Comparison of ENCODE assay signal across 18 cellular contexts in the genomic region with DNA sequence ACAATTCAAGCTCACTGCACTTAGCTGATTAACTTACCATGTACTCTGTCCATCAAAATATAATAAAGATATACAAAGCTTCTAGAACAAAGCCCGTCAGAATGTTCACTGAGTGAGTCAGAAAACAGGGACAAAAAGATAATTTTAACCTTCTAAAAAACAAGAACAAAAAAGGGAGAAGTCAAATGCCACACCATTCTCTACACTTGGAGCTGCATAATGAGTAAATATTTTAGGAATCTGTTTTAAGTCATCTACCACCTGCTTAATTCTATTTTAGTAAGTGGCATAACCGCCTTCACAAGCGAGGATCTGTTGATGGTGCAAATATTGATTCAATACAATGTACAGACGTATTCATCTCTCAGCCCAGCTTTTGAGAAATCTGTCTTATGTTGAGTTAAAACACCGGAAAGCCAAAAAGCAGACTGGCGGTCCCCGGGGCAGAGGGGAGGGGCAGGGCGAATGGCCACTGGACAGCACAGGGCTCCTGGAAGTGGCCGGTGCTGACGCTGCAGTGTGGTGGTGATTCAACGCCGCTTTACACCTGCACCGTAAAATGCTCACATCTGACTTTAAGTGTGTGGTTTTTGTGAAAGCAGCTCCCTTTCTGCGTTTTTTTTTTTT. TPM values are rescaled to one million over a fixed set of nuclear protein-coding genes. Genes with fewer than 3 reads are reported as not detected.
DNase-seq lines count a peak whose midpoint lies in the region; ATAC-seq and TF ChIP-seq lines count a peak whose summit lies in the region.
"Had no signal": no experiment of that assay in that cellular context is flagged by ENCODE, and none has a peak within 500 bp of the region (broad histone marks: within the 10 kb centered on the region; RNA-seq: fewer than 3 reads in every experiment).

No MANE protein-coding gene starts in this region.

- H3K4me3 ChIP-seq in dorsolateral prefrontal cortex (peak overlapping the region in 27 of 59 donors; percentile 0 to 46 (median 30)), stomach (no peak overlapping the region)
- H3K4me3 ChIP-seq: esophagus squamous epithelium, ovary had no signal

- peaks cover 0 to 8% (median 6%) of the 10 kb centered on the region in 4 donors for H3K9me3 ChIP-seq in stomach
- H3K9me3 ChIP-seq: ovary had no signal

- H3K27ac ChIP-seq in dorsolateral prefrontal cortex: peak overlapping the region in 58 of 59 donors; percentile 65 to 99 (median 95)
- peak overlapping the region in 4 of 5 donors; percentile 1 to 64 (median 23) for H3K27ac ChIP-seq in stomach
- H3K27ac ChIP-seq: 22Rv1, esophagus squamous epithelium, HL-60, ovary, WERI-Rb-1 had no signal

- peaks cover 6 to 17% (median 14%) of the 10 kb centered on the region in 4 donors for H3K4me1 ChIP-seq in stomach

- peaks cover 0 to 3% (median 0%) of the 10 kb centered on the region in 4 donors for H3K36me3 ChIP-seq in stomach
- H3K36me3 ChIP-seq: esophagus squamous epithelium, ovary, WERI-Rb-1 had no signal

- no peaks in the 10 kb centered on the region for H3K27me3 ChIP-seq in dorsolateral prefrontal cortex
- H3K27me3 ChIP-seq in stomach: no peaks in the 10 kb centered on the region
- H3K27me3 ChIP-seq: esophagus squamous epithelium, ovary had no signal

- ATAC-seq in GM21717 (IDR thresholded peaks at IDR 0.05; ENCODE audit: unreplicated experiment): no peak
- ATAC-seq: activated CD8-positive, alpha-beta memory T cell treated with anti-CD3 and anti-CD28 coated beads, Interleukin-2, amount 10 ng/mL, durations not matched to agents 7 days and 5 days had no signal

- TF ChIP-seq CTCF in dorsolateral prefrontal cortex (IDR thresholded peaks at IDR 0.05 in 54 of 56, conservative IDR thresholded peaks at IDR 0.05 in 2 of 56; ENCODE audit: low read depth in 1 of 56, partially characterized antibody in 56 of 56) (no peak), stomach (IDR thresholded peaks at IDR 0.05) (no peak)

- TF ChIP-seq EP300 in stomach (IDR thresholded peaks at IDR 0.05): no peak

- no peak for TF ChIP-seq POLR2A in stomach (IDR thresholded peaks at IDR 0.05)

- DNase-seq in DMS153 (lab: John Stamatoyannopoulos, UW) (peak; percentile 43), DMS153 treated with DMSO at 0.1 percent for 48 hours (lab: John Stamatoyannopoulos, UW; ENCODE audit: unreplicated experiment) (no peak), NCI-H748 treated with DMSO at 0.1 percent for 48 hours (lab: John Stamatoyannopoulos, UW) (peak; percentile 55), dorsolateral prefrontal cortex (peak in 1 of 10 donors; percentile 59), stomach (no peak)
- DNase-seq in activated naive CD4-positive, alpha-beta T cell (lab: John Stamatoyannopoulos, UW): no peak
- DNase-seq in activated CD4-positive, CD25-positive, alpha-beta regulatory T cell treated with anti-CD3 and anti-CD28 coated beads, Interleukin-2, amount 50 U/mL, for 72 hours: no peak
- DNase-seq: activated CD8-positive, alpha-beta memory T cell treated with anti-CD3 and anti-CD28 coated beads, Interleukin-2, amount 10 ng/mL, durations not matched to agents 7 days and 5 days; activated naive CD4-positive, alpha-beta T cell treated with Interleukin-2 at 50 U/mL for 16 hours; esophagus squamous epithelium; kidney glomerular epithelial cell; NCI-H187; ovary; WERI-Rb-1 had no signal

- intact Hi-C loops in dorsolateral prefrontal cortex (cut with DNase I) (loop anchor here in 1 of 2 donors (5.0 kb wide), 1 partner anchor 59 kb away; a partner anchor contains a TSS), stomach (cut with DNase I; ENCODE audit: low total_unique reads) (no loop called here)

- 40 to 71% (median 58%) methylated on average over 14 of the region's 14 CpGs for WGBS in stomach, 5 donors

RNA-seq across cellular contexts. Expression of a gene that starts 20.1 kb away (rescaled TPM):
- 100 to 1,000 TPM in 68 of 120 experiments, 10 to 100 TPM in 52; 61.9 to 320 (median 103) TPM for total RNA-seq in dorsolateral prefrontal cortex
- 100 to 1,000 TPM in 2 of 5 donors, 10 to 100 TPM in 2, 1 to 10 TPM in 1; 7.6 to 133 (median 36.4) TPM for total RNA-seq in stomach
- 10 to 100 TPM; 13.5 to 25.7 (median 17.7) TPM for polyA plus RNA-seq in stomach

RNA-seq across cellular contexts. Expression of a gene that starts 30.1 kb away (rescaled TPM):
- 100 to 1,000 TPM in 7 of 120 experiments, 10 to 100 TPM in 113; 61.0 to 110 (median 83.4) TPM for total RNA-seq in dorsolateral prefrontal cortex
- 100 to 1,000 TPM in 2 of 5 donors, 10 to 100 TPM in 3; 75.3 to 108 (median 92.9) TPM for total RNA-seq in stomach
- polyA plus RNA-seq in stomach: 10 to 100 TPM; 62.8 to 70.7 (median 62.9) TPM

RNA-seq across cellular contexts. Expression of a gene that starts 38.1 kb away (rescaled TPM):
- total RNA-seq in dorsolateral prefrontal cortex (10 to 100 TPM; 32.3 to 70.7 (median 49.0) TPM), stomach (10 to 100 TPM in 4 of 5 donors, 1 to 10 TPM in 1; 1.2 to 50.7 (median 17.5) TPM)
- polyA plus RNA-seq in stomach: 10 to 100 TPM; 20.0 to 28.2 (median 26.9) TPM

RNA-seq across cellular contexts. Expression of a gene that starts 57.0 kb away (rescaled TPM):
- total RNA-seq in dorsolateral prefrontal cortex (100 to 1,000 TPM in 107 of 120 experiments, 10 to 100 TPM in 13; 62.5 to 210 (median 123) TPM), stomach (10 to 100 TPM; 13.6 to 59.5 (median 16.5) TPM)
- polyA plus RNA-seq in stomach: 10 to 100 TPM; 13.0 to 18.5 (median 16.4) TPM
- polyA plus RNA-seq: CD14-positive monocyte had no signal

Comparison
In these comparisons a context has a peak if more than half of its experiments do, and no peak if none do; other contexts are left out.
1. DNase-seq: peak in DMS153 (single experiment) and NCI-H748 treated with DMSO at 0.1 percent for 48 hours (single experiment); none in DMS153 treated with DMSO at 0.1 percent for 48 hours (single experiment), stomach (single experiment), activated naive CD4-positive, alpha-beta T cell (0 of 4) and activated CD4-positive, CD25-positive, alpha-beta regulatory T cell treated with anti-CD3 and anti-CD28 coated beads, Interleukin-2, amount 50 U/mL, for 72 hours (single experiment).